ENCODE assay signal across 8 cellular contexts in genomic region chr6:73610444-73611275, GRCh38. TPM values are rescaled to one million over a fixed set of nuclear protein-coding genes. Genes with fewer than 3 reads are reported as not detected.
DNase-seq lines count a peak whose midpoint lies in the region; ATAC-seq, FAIRE-seq and TF ChIP-seq lines count a peak whose summit lies in the region.

No MANE protein-coding gene starts in this region.

- no peak overlapping the region for H2AFZ ChIP-seq in GM12878 (ENCODE audit: control insufficient read depth, low read depth, low read length)

- H3K27me3 ChIP-seq in cardiac muscle cell (no peaks in the 10 kb centered on the region), GM12878 (replicated peaks in 1 of 2; ENCODE audit: control insufficient read depth in 2 of 2, insufficient read depth in 2 of 2, low read length in 1 of 2) (no peaks in the 10 kb centered on the region), testis (no peaks in the 10 kb centered on the region)

- in situ Hi-C loops in GM12878 (cut with MboI): loop anchor here (25.0 kb wide), 1 partner anchor 98 kb away; the partner anchor contains the start of gene EEF1A1

- intact Hi-C loops in cardiac septum (cut with DNase I): loop anchor here (1.0 kb wide), 1 partner anchor 95 kb away; no protein-coding TSS in a partner anchor
- intact Hi-C loops in GM12878 (cut with micrococcal nuclease; ENCODE audit: unreplicated experiment): loop anchor here (1.0 to 5.0 kb wide), 3 partner anchors 87 to 158 kb away; partner anchors contain the start of gene CGAS
- intact Hi-C loops in testis (cut with DNase I; ENCODE audit: low total_unique reads): loop anchor here (10.0 kb wide), 1 partner anchor 86 kb away; the partner anchor contains the start of gene EEF1A1

- DNase-seq in cardiac muscle cell (ENCODE audit: low read depth in 1 of 2, low spot score in 1 of 2): peak; percentile 43 to 68
- no peak for DNase-seq in cardiac septum (ENCODE audit: low spot score)
- DNase-seq in NCI-H1694 (lab: John Stamatoyannopoulos, UW): peak; percentile 33
- DNase-seq in GM12878 (ENCODE audit: low read depth, low spot score): peak; percentile 23
- peak; percentile 81 for DNase-seq in inferior parietal cortex (ENCODE audit: extremely low spot score)
- DNase-seq in testis: no peak
- DNase-seq in stimulated activated CD4-positive, alpha-beta T cell treated with anti-CD3 and anti-CD28 coated beads, Interleukin-2, amount 100 ng/mL, for 48 hours: no peak
- no peak for DNase-seq in activated T-cell treated with anti-CD3 and anti-CD28 coated beads, Interleukin-2, amount 50 U/mL, for 48 hours

- no peak overlapping the region for H3K9ac ChIP-seq in GM12878 (ENCODE audit: control insufficient read depth, insufficient read depth, low read length)

- H3K4me1 ChIP-seq in cardiac muscle cell (ENCODE audit: low read depth) (no peaks in the 10 kb centered on the region), GM12878 (ENCODE audit: control insufficient read depth, insufficient read depth, low read length) (no peaks in the 10 kb centered on the region), testis (no peaks in the 10 kb centered on the region)

- POLR2A ChIA-PET in GM12878 (lab: Charles Lee): interaction anchor here (0.5 to 1.5 kb wide), 7 partner anchors 16 to 149 kb away, joined by 3 to 13 read pairs (median 3); partner anchors contain the start of gene MTO1

- no peaks in the 10 kb centered on the region for H4K20me1 ChIP-seq in GM12878 (ENCODE audit: control insufficient read depth, insufficient read depth)

- ATAC-seq in GM12878: peak; percentile 79

- no peak overlapping the region for H3K4me2 ChIP-seq in GM12878 (ENCODE audit: control insufficient read depth, insufficient read depth)

- no TSS peak for BruUV-seq in GM12878 (replicated peaks; lab: Mats Ljungman, UMichigan)

- FAIRE-seq in GM12878 (lab: Jason Lieb, UNC): peak; percentile 57

- CTCF ChIA-PET in GM12878 (lab: Yijun Ruan, JAX): interaction anchor here (0.6 to 8.3 kb wide), 39 partner anchors 8 to 994 kb away, joined by 3 to 127 read pairs (median 6); partner anchors contain the start of genes CGAS, EEF1A1 and MTO1

- whole genome bisulfite sequencing in GM12878 (ENCODE audit: insufficient coverage, insufficient replicate concordance, low lambda C conversion rate, missing lambda C conversion rate): 57% methylated on average over 6 of the region's 6 CpGs
- 63 to 67% methylated on average over 6 of the region's 6 CpGs for WGBS in testis, 2 donors

- no peaks in the 10 kb centered on the region for H3K36me3 ChIP-seq in cardiac muscle cell
- H3K36me3 ChIP-seq in GM12878 (ENCODE audit: control insufficient read depth in 2 of 2, insufficient read depth in 2 of 2, low read length in 1 of 2): no peaks in the 10 kb centered on the region; a peak in 1 of 4 replicates
- no peaks in the 10 kb centered on the region for H3K36me3 ChIP-seq in testis (ENCODE audit: low read depth, missing control alignments)

- RAD21 ChIA-PET in GM12878 (lab: Charles Lee; ENCODE audit: unreplicated experiment): interaction anchor here (1.0 to 4.0 kb wide), 13 partner anchors 10 to 148 kb away, joined by 3 to 51 read pairs (median 6); partner anchors contain the start of gene EEF1A1

- no peaks in the 10 kb centered on the region; the same call in 1 of the 2 replicates for H3K79me2 ChIP-seq in GM12878 (ENCODE audit: control insufficient read depth, insufficient read depth, low read length)

- TF ChIP-seq EP300 in GM12878 (IDR thresholded peaks at IDR 0.05; ENCODE audit: borderline replicate concordance in 1 of 2, control insufficient read depth in 1 of 2, low read depth in 2 of 2, low read length in 2 of 2): no peak

- SMC1A ChIA-PET in GM12878 (lab: Charles Lee; ENCODE audit: uncharacterized antibody, unreplicated experiment): interaction anchor here (0.7 to 6.1 kb wide), 29 partner anchors 24 to 1186 kb away, joined by 3 to 50 read pairs (median 4); partner anchors contain the start of genes CGAS and MTO1

- H3K4me3 ChIP-seq in cardiac muscle cell (no peak overlapping the region), GM12878 (no peak overlapping the region), testis (no peak overlapping the region)

- no peak overlapping the region for H3K27ac ChIP-seq in cardiac muscle cell
- no peak overlapping the region for H3K27ac ChIP-seq in GM12878 (ENCODE audit: control insufficient read depth, insufficient read depth)
- no peak overlapping the region for H3K27ac ChIP-seq in testis

- no peaks in the 10 kb centered on the region for H3K9me3 ChIP-seq in cardiac muscle cell (ENCODE audit: low read depth)
- no peaks in the 10 kb centered on the region for H3K9me3 ChIP-seq in GM12878 (replicated peaks; ENCODE audit: control insufficient read depth, insufficient read depth, low read length)
- H3K9me3 ChIP-seq in testis: no peaks in the 10 kb centered on the region

- TF ChIP-seq CTCF in cardiac muscle cell (IDR thresholded peaks at IDR 0.05; ENCODE audit: low read depth, low read length) (peak; percentile 63), GM12878 (IDR thresholded peaks at IDR 0.05 in 2 of 3, conservative IDR thresholded peaks at IDR 0.05 in 1 of 3; ENCODE audit: control insufficient read depth in 2 of 3, extremely low read depth in 1 of 3, insufficient read depth in 1 of 3, low read depth in 3 of 3, low read length in 3 of 3) (peak; percentile 37 to 66 (median 58); a peak in 5 of 6 replicates), testis (IDR thresholded peaks at IDR 0.05) (peak in 2 of 3 experiments; percentile 37 to 65)

- no peak for TF ChIP-seq POLR2A in GM12878 (IDR thresholded peaks at IDR 0.05; ENCODE audit: low read depth, low read length)
- no peak for TF ChIP-seq POLR2A in testis (IDR thresholded peaks at IDR 0.05)

- peak; percentile 74 for TF ChIP-seq RAD21 in GM12878 (IDR thresholded peaks at IDR 0.05; ENCODE audit: insufficient read depth, low read depth, low read length)

TF ChIP-seq in GM12878, 131 proteins besides CTCF, POLR2A, EP300 and RAD21:
- no peak for TF ChIP-seq WRNIP1 (IDR thresholded peaks at IDR 0.05; ENCODE audit: borderline replicate concordance, low read depth, low read length)
- no peak for TF ChIP-seq GATAD2B (conservative IDR thresholded peaks at IDR 0.05; ENCODE audit: low read depth)
- peak; percentile 80 for TF ChIP-seq ZNF384 (IDR thresholded peaks at IDR 0.05; ENCODE audit: borderline replicate concordance, low read depth, low read length)
- TF ChIP-seq SMC3 (IDR thresholded peaks at IDR 0.05; ENCODE audit: borderline replicate concordance, low read length): peak; percentile 80; the same call in 1 of the 2 replicates
- no peak for TF ChIP-seq NR2F1 (conservative IDR thresholded peaks at IDR 0.05)

RNA-seq across cellular contexts. Expression of gene SLC17A5, which starts 43.1 kb away (rescaled TPM):
- total RNA-seq in cardiac muscle cell: 5.4 and 9.9 TPM in 2 replicates
- 17.8 and 19.8 TPM in 2 replicates for polyA plus RNA-seq in cardiac muscle cell
- 7.3 TPM for total RNA-seq in cardiac septum
- 11.9 and 15.8 TPM in 2 replicates for total RNA-seq in GM12878 (2013; cell fraction: nucleolus; rRNA removed)
- 6.6 and 6.9 TPM in 2 replicates for total RNA-seq in GM12878 (2014; rRNA removed)
- total RNA-seq in GM12878 (2014; rRNA removed; fragmentation: Illumina TruSeq; extraction: Trizol): 5.9 TPM in 2 replicates
- 4.4 and 5.2 TPM in 2 replicates for total RNA-seq in GM12878 (2021)
- polyA plus RNA-seq in GM12878 (2011; ENCODE audit: low read depth): 1.9 TPM
- 4.4 and 5.0 TPM in 2 replicates for polyA plus RNA-seq in GM12878 (2011; rRNA removed)
- 2.1 and 2.6 TPM in 2 replicates for polyA plus RNA-seq in GM12878 (2011; cell fraction: cytosol; rRNA removed)
- 1.4 and 1.6 TPM in 2 replicates for polyA plus RNA-seq in GM12878 (2011; cell fraction: nucleus; rRNA removed)
- polyA plus RNA-seq in GM12878 (2012): 2.8 and 3.7 TPM in 2 replicates
- polyA plus RNA-seq in GM12878 (2014; fragmentation: Illumina TruSeq; extraction: Trizol): 4.8 and 5.2 TPM in 2 replicates
- 1 to 10 TPM; 2.3 to 2.7 TPM for polyA plus RNA-seq in GM12878 (2014; fragmentation: Nextera tagmentation; extraction: Ambion mirVana)
- 3.7 and 3.8 TPM in 2 replicates for polyA plus RNA-seq in GM12878 (2014; rRNA removed)
- 1 to 10 TPM; 6.5 to 7.2 TPM for polyA plus RNA-seq in GM12878 (2016; fragmentation: Nextera tagmentation; extraction: Ambion mirVana)
- polyA minus RNA-seq in GM12878 (2011; rRNA and poly(A)+ RNA removed): 6.1 and 9.2 TPM in 2 replicates
- polyA minus RNA-seq in GM12878 (2011; cell fraction: cytosol; rRNA and poly(A)+ RNA removed): 1.9 and 2.7 TPM in 2 replicates
- 3.5 and 3.9 TPM in 2 replicates for polyA minus RNA-seq in GM12878 (2011; cell fraction: nucleus; rRNA and poly(A)+ RNA removed)
- 10 to 100 TPM in 1 of 2 donors, 1 to 10 TPM in 1; 8.7 to 16.1 TPM for total RNA-seq in testis
- polyA plus RNA-seq in testis (ENCODE audit: insufficient read depth, low read depth, low replicate concordance): 12.5 TPM

Comparison
In these comparisons a context has a peak if more than half of its experiments do, and no peak if none do; other contexts are left out.
1. DNase-seq: peak in cardiac muscle cell (2 of 2), NCI-H1694 (single experiment), GM12878 (single experiment) and inferior parietal cortex (single experiment); none in cardiac septum (single experiment), testis (single experiment), stimulated activated CD4-positive, alpha-beta T cell treated with anti-CD3 and anti-CD28 coated beads, Interleukin-2, amount 100 ng/mL, for 48 hours (0 of 2) and activated T-cell treated with anti-CD3 and anti-CD28 coated beads, Interleukin-2, amount 50 U/mL, for 48 hours (0 of 2).
2. Peak in every context shown above with its lines, with median percentiles within 50 percentile points of each other: CTCF ChIP-seq.